12 cellular contexts compared by ENCODE assay signal in the genomic region with DNA sequence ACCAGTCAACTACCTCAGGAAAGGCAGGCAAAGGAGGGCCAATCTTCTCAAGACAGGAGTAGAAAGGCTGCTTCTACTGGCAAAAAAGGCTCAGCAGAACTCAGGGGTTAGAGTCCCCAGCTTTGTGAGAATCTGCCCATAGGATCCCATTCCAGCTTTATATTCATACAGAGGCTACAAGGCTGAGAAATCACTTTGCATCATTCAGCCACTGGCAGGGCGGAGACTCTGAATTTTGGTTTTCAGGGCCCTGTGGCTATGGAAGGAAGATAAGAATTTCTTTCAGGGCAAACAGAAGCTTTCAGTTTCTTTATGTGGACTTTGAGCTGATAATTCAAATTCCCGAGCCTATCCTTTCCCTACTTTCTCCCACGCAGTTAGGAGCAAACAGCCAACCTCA.
DNase-seq lines count a peak whose midpoint lies in the region; ATAC-seq and TF ChIP-seq lines count a peak whose summit lies in the region.
"Had no signal": no experiment of that assay in that cellular context is flagged by ENCODE, and none has a peak within 500 bp of the region (broad histone marks: within the 10 kb centered on the region; RNA-seq: fewer than 3 reads in every experiment).

No MANE protein-coding gene starts in this region.

- H3K4me1 ChIP-seq in DND-41 (ENCODE audit: insufficient read depth, low read length), result peaks cover 93% of the 10 kb centered on the region

- H2AFZ ChIP-seq in DND-41 (ENCODE audit: low read depth, low read length), result peak overlapping the region; percentile 27; the same call in 1 of the 2 replicates

- no peaks in the 10 kb centered on the region for H3K27me3 ChIP-seq in DND-41 (ENCODE audit: insufficient read depth, low read length, poor library complexity)

- H4K20me1 ChIP-seq in DND-41 (ENCODE audit: insufficient read depth, low read length), result no peaks in the 10 kb centered on the region

- H3K36me3 Mint-ChIP-seq in MCF 10A (ENCODE audit: insufficient read depth, unreplicated experiment), result no peaks in the 10 kb centered on the region

- POLR2A ChIA-PET in MCF 10A (lab: Yijun Ruan, JAX), result no interaction called here

- no TSS peak for BruUV-seq in MCF 10A (replicated peaks; lab: Mats Ljungman, UMichigan)

- H3K27ac Mint-ChIP-seq in MCF 10A (ENCODE audit: low read depth, unreplicated experiment), result peak overlapping the region; percentile 25
- H3K27ac Mint-ChIP-seq: H9 had no signal

- peak overlapping the region; percentile 50 for H3K4me2 ChIP-seq in DND-41 (ENCODE audit: insufficient read depth, low read length)

- no peaks in the 10 kb centered on the region for H3K36me3 ChIP-seq in DND-41 (ENCODE audit: insufficient read depth, low read length)

- DNase-seq in DND-41 (peak; percentile 65), MCF 10A (ENCODE audit: unreplicated experiment) (no peak), NCI-H2196 (lab: John Stamatoyannopoulos, UW; ENCODE audit: unreplicated experiment) (no peak), glomerular visceral epithelial cell (ENCODE audit: extremely low spot score) (no peak), CD1c-positive myeloid dendritic cell (ENCODE audit: extremely low spot score) (no peak)
- DNase-seq: DMS 273 treated with DMSO at 0.1 percent for 48 hours; H9; NCI-H1105 treated with DMSO at 0.1 percent for 48 hours; stimulated activated CD4-positive, alpha-beta T cell treated with anti-CD3 and anti-CD28 coated beads, Interleukin-2, amount 100 ng/mL, for 48 hours had no signal

- H3K79me2 ChIP-seq in DND-41 (ENCODE audit: insufficient read depth, low read length), result no peaks in the 10 kb centered on the region

- intact Hi-C loops in MCF 10A (cut with micrococcal nuclease), result no loop called here

- ATAC-seq in DND-41 (ENCODE audit: insufficient read depth, low read depth), result peak; percentile 42
- peak; percentile 44 for ATAC-seq in GM19467 (IDR thresholded peaks at IDR 0.05; ENCODE audit: unreplicated experiment)
- peak; percentile 13 for ATAC-seq in HG03558 (IDR thresholded peaks at IDR 0.05; ENCODE audit: extremely low read depth, unreplicated experiment)
- no peak for ATAC-seq in HG02840 (IDR thresholded peaks at IDR 0.05; ENCODE audit: low FRiP score, unreplicated experiment)

- CTCF ChIA-PET in MCF 10A (lab: Yijun Ruan, JAX), result no interaction called here

- H3K9me3 ChIP-seq in DND-41 (ENCODE audit: insufficient read depth, low read length, severe bottlenecking), result peaks cover 4% of the 10 kb centered on the region

- TF ChIP-seq CTCF in DND-41 (IDR thresholded peaks at IDR 0.05; ENCODE audit: borderline replicate concordance, extremely low read depth, low read length, poor library complexity, severe bottlenecking) (no peak), MCF 10A (IDR thresholded peaks at IDR 0.05; ENCODE audit: unreplicated experiment) (no peak)

- no peak overlapping the region for H3K4me3 Mint-ChIP-seq in MCF 10A (ENCODE audit: unreplicated experiment)
- H3K4me3 Mint-ChIP-seq: H9 had no signal

- H3K27me3 Mint-ChIP-seq in MCF 10A (ENCODE audit: insufficient read depth, unreplicated experiment), result peaks cover 50% of the 10 kb centered on the region

- H3K9me3 Mint-ChIP-seq in MCF 10A (ENCODE audit: unreplicated experiment), result no peaks in the 10 kb centered on the region

- H3K9ac ChIP-seq in DND-41 (ENCODE audit: low read depth, low read length), result peak overlapping the region; percentile 59

- peak overlapping the region; percentile 99 for H3K27ac ChIP-seq in DND-41 (ENCODE audit: low read length)

- H3K4me3 ChIP-seq in DND-41 (ENCODE audit: low read depth in 1 of 2, low read length in 2 of 2), result peak overlapping the region in 1 of 2 experiments; percentile 31; a peak in 1 of 4 replicates

- peaks cover 9% of the 10 kb centered on the region for H3K4me1 Mint-ChIP-seq in MCF 10A (ENCODE audit: insufficient read depth, unreplicated experiment)
